1 cellular context compared by ENCODE assay signal in genomic region chr4:94497690-94498089, GRCh38.
TF ChIP-seq lines count a peak whose summit lies in the region.

No MANE protein-coding gene starts in this region.

TF ChIP-seq in K562, 482 proteins besides CTCF, POLR2A, EP300 and RAD21:
- TF ChIP-seq CREB3 (tag; conservative IDR thresholded peaks at IDR 0.05; ENCODE audit: low read depth) (no peak), ZNF639 (CRISPR knock-in tag; conservative IDR thresholded peaks at IDR 0.05 in 1 of 2, IDR thresholded peaks at IDR 0.05 in 1 of 2) (no peak)
